In the genomic region with DNA sequence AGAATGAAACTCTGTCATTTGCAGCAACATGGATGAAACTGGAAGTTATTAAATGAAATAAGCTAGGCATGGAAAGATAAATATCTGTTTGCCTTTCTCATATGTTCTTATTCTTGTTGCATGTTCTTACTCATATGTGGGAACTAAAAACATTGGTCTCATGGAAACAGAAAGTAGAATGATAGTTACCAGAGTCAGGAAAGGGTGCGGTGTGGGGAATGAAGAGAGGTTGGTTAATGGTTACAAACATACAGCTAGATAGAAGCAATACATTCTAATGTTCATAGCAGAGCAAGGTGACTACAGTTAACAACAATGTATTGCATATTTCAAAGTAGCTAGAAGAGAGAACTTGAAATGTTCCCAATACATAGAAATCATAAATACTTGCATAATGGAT, we compare ENCODE assay signal across 20 cellular contexts.
DNase-seq lines count a peak whose midpoint lies in the region; ATAC-seq and TF ChIP-seq lines count a peak whose summit lies in the region.
"Had no signal": no experiment of that assay in that cellular context is flagged by ENCODE, and none has a peak within 500 bp of the region (broad histone marks: within the 10 kb centered on the region; RNA-seq: fewer than 3 reads in every experiment).

No MANE protein-coding gene starts in this region.

- no peak overlapping the region for H2AK5ac ChIP-seq in mesenchymal stem cell (ENCODE audit: low read length, severe bottlenecking)

- H3K79me1 ChIP-seq in mesenchymal stem cell (replicated peaks; ENCODE audit: low read length, poor library complexity, severe bottlenecking), result no peaks in the 10 kb centered on the region

- no peak overlapping the region for H3K14ac ChIP-seq in mesenchymal stem cell (ENCODE audit: low read length in 2 of 2)

- peaks cover 8% of the 10 kb centered on the region for H3K36me3 Mint-ChIP-seq in activated naive CD4-positive, alpha-beta T cell treated with anti-CD3 and anti-CD28 coated beads, Interleukin-2, amount 50 U/mL, for 24 hours
- peaks cover 13% of the 10 kb centered on the region for H3K36me3 Mint-ChIP-seq in T-helper 2 cell treated with Interferon-gamma antibody and Interleukin-4, amounts not matched to agents 5 μg/mL and 100 μg/mL, for 36 hours (ENCODE audit: low read depth)

- H4K8ac ChIP-seq in mesenchymal stem cell (ENCODE audit: low read length), result no peak overlapping the region

- intact Hi-C loops in uterus (cut with DNase I; ENCODE audit: low total_unique reads), result no loop called here
- intact Hi-C loops in left cardiac atrium (cut with DNase I), result no loop called here

- TF ChIP-seq CTCF in uterus (IDR thresholded peaks at IDR 0.05), result no peak

- H3K4me1 ChIP-seq in mesenchymal stem cell (ENCODE audit: control insufficient read depth, insufficient read depth, low read depth, low read length), result peaks cover 2% of the 10 kb centered on the region
- H3K4me1 ChIP-seq in uterus, result peaks cover 6 to 13% of the 10 kb centered on the region in 2 donors

- no peak overlapping the region for H2BK5ac ChIP-seq in mesenchymal stem cell (ENCODE audit: low read depth, low read length, poor library complexity, severe bottlenecking)

- no peak overlapping the region for H4K91ac ChIP-seq in mesenchymal stem cell (ENCODE audit: low read length)

- H2BK15ac ChIP-seq in mesenchymal stem cell (ENCODE audit: low read depth, poor library complexity, severe bottlenecking), result no peak overlapping the region

- no peaks in the 10 kb centered on the region for H3K9me3 ChIP-seq in mesenchymal stem cell (ENCODE audit: control insufficient read depth, low read length)
- H3K9me3 ChIP-seq in uterus, result no peaks in the 10 kb centered on the region
- H3K9me3 ChIP-seq: HAP-1 had no signal

- H3K27me3 Mint-ChIP-seq in activated naive CD4-positive, alpha-beta T cell treated with anti-CD3 and anti-CD28 coated beads, Interleukin-2, amount 50 U/mL, for 24 hours, result no peaks in the 10 kb centered on the region
- H3K27me3 Mint-ChIP-seq in T-helper 2 cell treated with Interferon-gamma antibody and Interleukin-4, amounts not matched to agents 5 μg/mL and 100 μg/mL, for 36 hours (ENCODE audit: low read depth), result peaks cover 3% of the 10 kb centered on the region
- H3K27me3 Mint-ChIP-seq: CD4-positive, alpha-beta T cell had no signal

- H2BK12ac ChIP-seq in mesenchymal stem cell (ENCODE audit: low read length in 2 of 2), result no peak overlapping the region

- no peak for DNase-seq in activated naive CD4-positive, alpha-beta T cell (lab: John Stamatoyannopoulos, UW)
- DNase-seq in mesenchymal stem cell (peak; percentile 38), uterus (no peak), left cardiac atrium (no peak)
- DNase-seq in T-helper 2 cell treated with Interferon-gamma antibody and Interleukin-4, amounts not matched to agents 5 μg/mL and 100 μg/mL, for 36 hours (ENCODE audit: low spot score), result no peak
- DNase-seq: Caco-2; CD4-positive, alpha-beta T cell; GM23248; MM.1S; NCI-H1105; NCI-H2081 treated with DMSO at 0.1 percent for 48 hours; NCI-H510A; NCI-H748 treated with DMSO at 0.1 percent for 48 hours; NK-92 treated with Interleukin-12 subunit alpha and Interleukin-12 subunit beta, amount 100 ng/mL, for 24 hours; OCI-M1 had no signal

- H3K4me1 Mint-ChIP-seq in activated naive CD4-positive, alpha-beta T cell treated with anti-CD3 and anti-CD28 coated beads, Interleukin-2, amount 50 U/mL, for 24 hours, result peaks cover 48% of the 10 kb centered on the region
- H3K4me1 Mint-ChIP-seq in T-helper 2 cell treated with Interferon-gamma antibody and Interleukin-4, amounts not matched to agents 5 μg/mL and 100 μg/mL, for 36 hours (ENCODE audit: low read depth), result peaks cover 8% of the 10 kb centered on the region

- no peak overlapping the region for H2AFZ ChIP-seq in mesenchymal stem cell (ENCODE audit: low read depth, low read length)
- H2AFZ ChIP-seq: GM23248 had no signal

- ATAC-seq in HG03354 (IDR thresholded peaks at IDR 0.05; ENCODE audit: poor library complexity, severe bottlenecking, unreplicated experiment), result peak; percentile 92
- no peak for ATAC-seq in GM21717 (IDR thresholded peaks at IDR 0.05; ENCODE audit: unreplicated experiment)
- no peak for ATAC-seq in left cardiac atrium

- H3K4me3 ChIP-seq in mesenchymal stem cell (ENCODE audit: insufficient read depth in 1 of 2, low read depth in 1 of 2, low read length in 2 of 2), result no peak overlapping the region
- H3K4me3 ChIP-seq in uterus, result no peak overlapping the region
- H3K4me3 ChIP-seq: HAP-1 had no signal

- no peak for TF ChIP-seq POLR2A in uterus (IDR thresholded peaks at IDR 0.05)

- peaks cover 10% of the 10 kb centered on the region for H3K9me3 Mint-ChIP-seq in activated naive CD4-positive, alpha-beta T cell treated with anti-CD3 and anti-CD28 coated beads, Interleukin-2, amount 50 U/mL, for 24 hours
- H3K9me3 Mint-ChIP-seq in T-helper 2 cell treated with Interferon-gamma antibody and Interleukin-4, amounts not matched to agents 5 μg/mL and 100 μg/mL, for 36 hours, result peaks cover 36% of the 10 kb centered on the region

- H3K4me2 ChIP-seq in mesenchymal stem cell (ENCODE audit: low read length, poor library complexity, severe bottlenecking), result no peak overlapping the region

- no peak overlapping the region for H3K4me3 Mint-ChIP-seq in activated naive CD4-positive, alpha-beta T cell treated with anti-CD3 and anti-CD28 coated beads, Interleukin-2, amount 50 U/mL, for 24 hours
- no peak overlapping the region for H3K4me3 Mint-ChIP-seq in T-helper 2 cell treated with Interferon-gamma antibody and Interleukin-4, amounts not matched to agents 5 μg/mL and 100 μg/mL, for 36 hours
- H3K4me3 Mint-ChIP-seq: CD4-positive, alpha-beta T cell had no signal

- H3K23ac ChIP-seq in mesenchymal stem cell (ENCODE audit: low read length in 2 of 2), result no peak overlapping the region

- no peak overlapping the region for H3K4ac ChIP-seq in mesenchymal stem cell (ENCODE audit: low read depth in 1 of 2, low read length in 2 of 2)

- no peak overlapping the region for H3K9ac ChIP-seq in mesenchymal stem cell (ENCODE audit: low read length)

- H3K27ac ChIP-seq in mesenchymal stem cell (ENCODE audit: low read length, poor library complexity, severe bottlenecking), result no peak overlapping the region
- peak overlapping the region; percentile 79 to 93 for H3K27ac ChIP-seq in uterus
- H3K27ac ChIP-seq: GM23248, RWPE1 had no signal

- no peak overlapping the region for H2BK120ac ChIP-seq in mesenchymal stem cell (ENCODE audit: low read depth, low read length)

- H3K18ac ChIP-seq in mesenchymal stem cell (ENCODE audit: low read depth in 1 of 2, low read length in 2 of 2), result no peak overlapping the region

- no peaks in the 10 kb centered on the region for H3K27me3 ChIP-seq in mesenchymal stem cell (ENCODE audit: control insufficient read depth in 1 of 2, insufficient read depth in 1 of 2, low read length in 2 of 2)
- no peaks in the 10 kb centered on the region for H3K27me3 ChIP-seq in uterus

- H3K36me3 ChIP-seq in mesenchymal stem cell (ENCODE audit: control insufficient read depth in 1 of 2, insufficient read depth in 2 of 2, low read depth in 1 of 2, low read length in 2 of 2), result no peaks in the 10 kb centered on the region
- H3K36me3 ChIP-seq in uterus, result no peaks in the 10 kb centered on the region
- H3K36me3 ChIP-seq: HAP-1 had no signal

- H3K27ac Mint-ChIP-seq in activated naive CD4-positive, alpha-beta T cell treated with anti-CD3 and anti-CD28 coated beads, Interleukin-2, amount 50 U/mL, for 24 hours, result peak overlapping the region; percentile 24
- no peak overlapping the region for H3K27ac Mint-ChIP-seq in T-helper 2 cell treated with Interferon-gamma antibody and Interleukin-4, amounts not matched to agents 5 μg/mL and 100 μg/mL, for 36 hours
- H3K27ac Mint-ChIP-seq: CD4-positive, alpha-beta T cell had no signal

- no CpG with 5 or more reads among the region's 1 CpG for WGBS in mesenchymal stem cell
